23 cellular contexts compared by ENCODE assay signal in genomic region chr7:99024066-99024465, GRCh38.
DNase-seq lines count a peak whose midpoint lies in the region; ATAC-seq, FAIRE-seq and TF ChIP-seq lines count a peak whose summit lies in the region.
"Had no signal": no experiment of that assay in that cellular context is flagged by ENCODE, and none has a peak within 500 bp of the region (broad histone marks: within the 10 kb centered on the region; RNA-seq: fewer than 3 reads in every experiment).

No MANE protein-coding gene starts in this region.

- H3K36me3 Mint-ChIP-seq in activated T-cell treated with anti-CD3 and anti-CD28 coated beads, Interleukin-2, amount 50 U/mL, for 72 hours (ENCODE audit: insufficient read depth in 2 of 2), result peaks cover 2 to 7% of the 10 kb centered on the region in 2 donors
- peaks cover 37% of the 10 kb centered on the region for H3K36me3 Mint-ChIP-seq in activated T-cell treated with anti-CD3 and anti-CD28 coated beads, Interleukin-2, amount 50 U/mL, for 4 hours (ENCODE audit: insufficient read depth)
- peaks cover 12 to 21% of the 10 kb centered on the region in 2 donors for H3K36me3 Mint-ChIP-seq in naive B cell

- H3K27me3 Mint-ChIP-seq in activated T-cell treated with anti-CD3 and anti-CD28 coated beads, Interleukin-2, amount 50 U/mL, for 72 hours (ENCODE audit: low read depth), result no peaks in the 10 kb centered on the region
- no peaks in the 10 kb centered on the region for H3K27me3 Mint-ChIP-seq in activated T-cell treated with anti-CD3 and anti-CD28 coated beads, Interleukin-2, amount 50 U/mL, for 4 hours (ENCODE audit: low read depth)
- no peaks in the 10 kb centered on the region for H3K27me3 Mint-ChIP-seq in naive B cell
- H3K27me3 Mint-ChIP-seq: IgD-negative memory B cell; naive thymus-derived CD4-positive, alpha-beta T cell had no signal

- in situ Hi-C loops in transverse colon (cut with MboI; ENCODE audit: low pct_ligation_motif_present in 1 of 4, low pct_unique_long_range_greater_than_20kb in 1 of 4, low sequenced_read_pairs in 3 of 4), result no loop called here
- in situ Hi-C loops in G401 (cut with HindIII; ENCODE audit: low sequenced_read_pairs), result no loop called here

- intact Hi-C loops in transverse colon (cut with DNase I; ENCODE audit: low total_unique reads), result no loop called here

- ATAC-seq in activated T-cell treated with anti-CD3 and anti-CD28 coated beads, Interleukin-2, amount 50 U/mL, for 72 hours (replicated peaks in 1 of 2), result no peak
- ATAC-seq in activated T-cell treated with anti-CD3 and anti-CD28 coated beads, Interleukin-2, amount 50 U/mL, for 4 hours, result no peak
- no peak for ATAC-seq in naive B cell (ENCODE audit: low read depth in 2 of 2)
- ATAC-seq: A549; naive thymus-derived CD4-positive, alpha-beta T cell had no signal

- no peaks in the 10 kb centered on the region for H3K27me3 ChIP-seq in transverse colon
- H3K27me3 ChIP-seq: spleen, tibial nerve had no signal

- no peak for TF ChIP-seq POLR2A in transverse colon (IDR thresholded peaks at IDR 0.05)

- no peak for TF ChIP-seq EP300 in transverse colon (IDR thresholded peaks at IDR 0.05; ENCODE audit: low read depth)

- no peak overlapping the region for H3K4me3 ChIP-seq in transverse colon
- H3K4me3 ChIP-seq: A549, coronary artery, spleen, tibial nerve had no signal

- H3K36me3 ChIP-seq in transverse colon, result peaks cover 0 to 10% (median 4%) of the 10 kb centered on the region in 4 donors

- no peaks in the 10 kb centered on the region for H3K9me3 Mint-ChIP-seq in activated T-cell treated with anti-CD3 and anti-CD28 coated beads, Interleukin-2, amount 50 U/mL, for 72 hours
- no peaks in the 10 kb centered on the region for H3K9me3 Mint-ChIP-seq in activated T-cell treated with anti-CD3 and anti-CD28 coated beads, Interleukin-2, amount 50 U/mL, for 4 hours
- H3K9me3 Mint-ChIP-seq in naive B cell, result no peaks in the 10 kb centered on the region
- H3K9me3 Mint-ChIP-seq: IgD-negative memory B cell; naive thymus-derived CD4-positive, alpha-beta T cell had no signal

- peaks cover 5% of the 10 kb centered on the region for H3K4me1 Mint-ChIP-seq in activated T-cell treated with anti-CD3 and anti-CD28 coated beads, Interleukin-2, amount 50 U/mL, for 72 hours (ENCODE audit: low read depth)
- H3K4me1 Mint-ChIP-seq in activated T-cell treated with anti-CD3 and anti-CD28 coated beads, Interleukin-2, amount 50 U/mL, for 4 hours (ENCODE audit: low read depth), result peaks cover 6% of the 10 kb centered on the region
- H3K4me1 Mint-ChIP-seq in naive B cell, result peaks cover 12 to 17% (median 14%) of the 10 kb centered on the region in 3 donors

- H3K27ac Mint-ChIP-seq in activated T-cell treated with anti-CD3 and anti-CD28 coated beads, Interleukin-2, amount 50 U/mL, for 72 hours, result peak overlapping the region; percentile 71
- H3K27ac Mint-ChIP-seq in naive B cell, result peak overlapping the region in 5 of 6 donors; percentile 4 to 62 (median 41)

- peaks cover 0 to 36% (median 21%) of the 10 kb centered on the region in 4 donors for H3K4me1 ChIP-seq in transverse colon
- H3K4me1 ChIP-seq: A549 had no signal

- no peak for DNase-seq in activated T-cell treated with anti-CD3 and anti-CD28 coated beads, Interleukin-2, amount 50 U/mL, for 72 hours
- no peak for DNase-seq in activated T-cell treated with anti-CD3 and anti-CD28 coated beads, Interleukin-2, amount 50 U/mL, for 4 hours
- DNase-seq in naive B cell (no peak), transverse colon (no peak), foreskin melanocyte (no peak), SHP77 treated with DMSO at 0.1 percent for 48 hours (lab: John Stamatoyannopoulos, UW) (no peak), G401 (ENCODE audit: low spot score) (no peak)
- DNase-seq: activated CD4-positive, alpha-beta T cell treated with anti-CD3 and anti-CD28 coated beads for 48 hours; activated CD8-positive, alpha-beta memory T cell treated with anti-CD3 and anti-CD28 coated beads, Interleukin-2, amount 50 U/mL, for 4 hours; activated naive CD4-positive, alpha-beta T cell treated with Interleukin-2 at 50 U/mL for 16 hours; DMS53; GOT3; naive thymus-derived CD4-positive, alpha-beta T cell; NCI-H187; RPMI8226; spleen; SW 1271 had no signal

- H3K27ac ChIP-seq in transverse colon, result peak overlapping the region; percentile 29 to 62 (median 56)
- H3K27ac ChIP-seq: A549, spleen had no signal

- no peak overlapping the region for H3K4me3 Mint-ChIP-seq in activated T-cell treated with anti-CD3 and anti-CD28 coated beads, Interleukin-2, amount 50 U/mL, for 72 hours
- no peak overlapping the region for H3K4me3 Mint-ChIP-seq in activated T-cell treated with anti-CD3 and anti-CD28 coated beads, Interleukin-2, amount 50 U/mL, for 4 hours
- H3K4me3 Mint-ChIP-seq in naive B cell, result no peak overlapping the region
- H3K4me3 Mint-ChIP-seq: CD14-positive monocyte; IgD-negative memory B cell; naive thymus-derived CD4-positive, alpha-beta T cell had no signal

- peak; percentile 67 for FAIRE-seq in endometrium (lab: Jason Lieb, UNC)
- FAIRE-seq: A549 had no signal

- H3K9me3 ChIP-seq in transverse colon, result no peaks in the 10 kb centered on the region
- H3K9me3 ChIP-seq: A549, spleen, tibial nerve had no signal

- no peak for TF ChIP-seq CTCF in transverse colon (IDR thresholded peaks at IDR 0.05)
